In the genomic region with DNA sequence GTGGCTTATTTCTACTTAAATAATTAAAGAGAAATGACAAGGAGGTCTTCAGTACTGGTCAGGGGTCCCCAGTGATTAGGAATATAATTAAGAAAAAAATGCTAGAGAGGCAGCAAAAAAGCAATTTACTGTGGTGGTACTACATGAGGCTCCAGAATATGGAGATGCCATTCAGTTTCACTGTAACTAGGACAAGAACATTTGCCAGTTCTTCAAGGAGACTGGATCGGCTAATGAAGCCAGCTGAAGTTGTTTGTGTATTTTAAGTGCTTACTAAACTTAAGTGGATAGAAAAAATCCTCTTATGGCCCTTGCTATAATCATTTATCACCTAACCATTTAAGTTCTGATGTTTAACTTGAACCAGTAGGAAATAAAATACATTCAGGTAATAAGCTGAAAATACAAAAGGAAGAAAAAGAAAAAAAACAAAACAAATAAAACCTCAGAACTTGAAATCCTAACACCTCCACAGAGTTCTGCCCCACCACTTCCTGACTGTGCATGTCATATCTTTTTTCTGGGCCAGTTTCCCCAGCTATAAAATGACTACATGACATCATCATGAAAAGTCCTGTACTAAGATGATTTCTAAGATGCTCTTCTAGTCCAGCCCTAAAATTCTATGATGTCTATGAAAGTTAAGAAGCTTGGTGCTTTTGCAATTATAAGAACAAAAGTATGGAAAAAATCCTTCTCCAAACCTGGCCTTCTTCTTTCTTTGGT, we compare ENCODE assay signal across 10 cellular contexts.
A peak's percentile ranks its signal among the peaks of the same experiment; 100 is the strongest.
DNase-seq lines count a peak whose midpoint lies in the region; ATAC-seq, FAIRE-seq and TF ChIP-seq lines count a peak whose summit lies in the region.
"Had no signal": no experiment of that assay in that cellular context is flagged by ENCODE, and none has a peak within 500 bp of the region (broad histone marks: within the 10 kb centered on the region; RNA-seq: fewer than 3 reads in every experiment).

No MANE protein-coding gene starts in this region.

- TF ChIP-seq EP300 in GM12878 (IDR thresholded peaks at IDR 0.05; ENCODE audit: borderline replicate concordance in 1 of 2, control insufficient read depth in 1 of 2, low read depth in 2 of 2, low read length in 2 of 2), result no peak

- BruUV-seq in GM12878 (replicated peaks; lab: Mats Ljungman, UMichigan), result no TSS peak

- no peak for FAIRE-seq in GM12878 (lab: Jason Lieb, UNC)
- FAIRE-seq: endothelial cell of umbilical vein had no signal

- no peaks in the 10 kb centered on the region for H3K27me3 ChIP-seq in GM12878 (replicated peaks in 1 of 2; ENCODE audit: control insufficient read depth in 2 of 2, insufficient read depth in 2 of 2, low read length in 1 of 2)
- H3K27me3 ChIP-seq: SJCRH30 had no signal

- H3K4me1 ChIP-seq in GM12878 (ENCODE audit: control insufficient read depth, insufficient read depth, low read length), result peaks cover 5% of the 10 kb centered on the region
- H3K4me1 ChIP-seq: SJCRH30 had no signal

- H3K4me3 ChIP-seq in GM12878, result no peak overlapping the region
- H3K4me3 ChIP-seq: SJCRH30 had no signal

- TF ChIP-seq POLR2A in GM12878 (IDR thresholded peaks at IDR 0.05; ENCODE audit: low read depth, low read length), result no peak

- ATAC-seq in GM12878, result peak; percentile 72

- no peaks in the 10 kb centered on the region for H3K36me3 ChIP-seq in GM12878 (ENCODE audit: control insufficient read depth in 2 of 2, insufficient read depth in 2 of 2, low read length in 1 of 2)
- H3K36me3 ChIP-seq: SJCRH30 had no signal

- peak; percentile 19 for DNase-seq in activated effector memory CD4-positive, alpha-beta T cell treated with Interleukin-2 at 50 U/mL for 16 hours
- DNase-seq in activated effector memory CD4-positive, alpha-beta T cell treated with anti-CD3 and anti-CD28 coated beads, Interleukin-2, amount 50 U/mL, for 16 hours, result no peak
- DNase-seq in OCI-M1 (lab: John Stamatoyannopoulos, UW), result peak; percentile 6
- DNase-seq in GM12878 (ENCODE audit: low read depth, low spot score), result no peak
- peak in 4 of 6 experiments; percentile 16 to 72 (median 70) for DNase-seq in stimulated activated naive CD4-positive, alpha-beta T cell (lab: John Stamatoyannopoulos, UW)
- DNase-seq in NCI-H1417 (lab: John Stamatoyannopoulos, UW), result no peak
- DNase-seq in SKM-1 treated with dmso at 0.1 percent for 144 hours (lab: John Stamatoyannopoulos, UW; ENCODE audit: unreplicated experiment), result no peak
- DNase-seq in NCI-H2107 treated with DMSO at 0.1 percent for 48 hours (lab: John Stamatoyannopoulos, UW; ENCODE audit: unreplicated experiment), result no peak
- DNase-seq: SJCRH30 had no signal

- 27% methylated on average over 1 of the region's 1 CpG for WGBS in GM12878 (ENCODE audit: insufficient coverage, insufficient replicate concordance, low lambda C conversion rate, missing lambda C conversion rate)

- TF ChIP-seq CTCF in GM12878 (IDR thresholded peaks at IDR 0.05 in 2 of 3, conservative IDR thresholded peaks at IDR 0.05 in 1 of 3; ENCODE audit: control insufficient read depth in 2 of 3, extremely low read depth in 1 of 3, insufficient read depth in 1 of 3, low read depth in 3 of 3, low read length in 3 of 3), result no peak

- no peak overlapping the region for H3K9ac ChIP-seq in GM12878 (ENCODE audit: control insufficient read depth, insufficient read depth, low read length)

- SMC1A ChIA-PET in GM12878 (lab: Charles Lee; ENCODE audit: uncharacterized antibody, unreplicated experiment), result interaction anchor here (0.7 to 1.5 kb wide), 5 partner anchors 20 to 86 kb away, joined by 3 to 4 read pairs (median 3); no protein-coding TSS in a partner anchor

- no peak overlapping the region for H3K4me2 ChIP-seq in GM12878 (ENCODE audit: control insufficient read depth, insufficient read depth)

- no peaks in the 10 kb centered on the region for H3K9me3 ChIP-seq in GM12878 (replicated peaks; ENCODE audit: control insufficient read depth, insufficient read depth, low read length)
- H3K9me3 ChIP-seq: SJCRH30 had no signal

- intact Hi-C loops in GM12878 (cut with micrococcal nuclease; ENCODE audit: unreplicated experiment), result no loop called here

- H3K27ac ChIP-seq in GM12878 (ENCODE audit: control insufficient read depth, insufficient read depth), result no peak overlapping the region
- H3K27ac ChIP-seq: SJCRH30 had no signal

- CTCF ChIA-PET in GM12878 (lab: Yijun Ruan, JAX), result interaction anchor here (0.6 to 1.4 kb wide), 4 partner anchors 41 to 472 kb away, joined by 3 read pairs; no protein-coding TSS in a partner anchor

- POLR2A ChIA-PET in GM12878 (lab: Charles Lee), result no interaction called here

- RAD21 ChIA-PET in GM12878 (lab: Charles Lee; ENCODE audit: unreplicated experiment), result no interaction called here

- no peaks in the 10 kb centered on the region for H4K20me1 ChIP-seq in GM12878 (ENCODE audit: control insufficient read depth, insufficient read depth)

- no peaks in the 10 kb centered on the region for H3K79me2 ChIP-seq in GM12878 (ENCODE audit: control insufficient read depth, insufficient read depth, low read length)

- no peak overlapping the region for H2AFZ ChIP-seq in GM12878 (ENCODE audit: control insufficient read depth, low read depth, low read length)

- no peak for TF ChIP-seq RAD21 in GM12878 (IDR thresholded peaks at IDR 0.05; ENCODE audit: insufficient read depth, low read depth, low read length)

- in situ Hi-C loops in GM12878 (cut with MboI), result no loop called here

TF ChIP-seq in GM12878, 131 proteins besides CTCF, POLR2A, EP300 and RAD21:
- TF ChIP-seq ZBED1 (IDR thresholded peaks at IDR 0.05; ENCODE audit: borderline replicate concordance) (no peak), RB1 (IDR thresholded peaks at IDR 0.05; ENCODE audit: borderline replicate concordance) (no peak), ATF7 (IDR thresholded peaks at IDR 0.05; ENCODE audit: low read depth) (peak; percentile 71)

Comparison
In these comparisons a context has a peak if more than half of its experiments do, and no peak if none do; other contexts are left out.
1. DNase-seq: peak in activated effector memory CD4-positive, alpha-beta T cell treated with Interleukin-2 at 50 U/mL for 16 hours (single experiment), OCI-M1 (single experiment) and stimulated activated naive CD4-positive, alpha-beta T cell (4 of 6); none in activated effector memory CD4-positive, alpha-beta T cell treated with anti-CD3 and anti-CD28 coated beads, Interleukin-2, amount 50 U/mL, for 16 hours (single experiment), GM12878 (single experiment), NCI-H1417 (0 of 3), SKM-1 treated with dmso at 0.1 percent for 144 hours (single experiment) and NCI-H2107 treated with DMSO at 0.1 percent for 48 hours (single experiment).